ENCODE assay signal across 25 cellular contexts in the genomic region with DNA sequence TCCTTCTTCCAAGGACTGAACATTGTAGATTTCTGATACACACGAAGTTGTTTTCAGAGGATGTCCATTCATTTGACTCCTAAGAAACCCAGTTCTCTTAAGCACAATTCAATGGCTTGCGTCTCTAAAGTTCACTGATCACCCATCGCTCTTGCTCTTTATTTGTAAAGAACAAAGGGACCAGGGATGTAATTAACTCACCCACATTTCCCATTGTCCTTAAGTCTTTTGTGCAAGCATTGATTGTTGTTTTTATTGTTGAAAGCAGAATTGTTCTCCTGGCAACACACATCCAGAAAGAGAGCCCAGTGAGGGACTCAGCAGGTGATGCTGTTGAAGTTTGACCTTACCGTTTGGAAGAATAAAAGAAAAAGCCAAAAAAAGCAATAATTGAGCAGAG. TPM values are rescaled to one million over a fixed set of nuclear protein-coding genes. Genes with fewer than 3 reads are reported as not detected.
DNase-seq lines count a peak whose midpoint lies in the region; ATAC-seq and TF ChIP-seq lines count a peak whose summit lies in the region.
"Had no signal": no experiment of that assay in that cellular context is flagged by ENCODE, and none has a peak within 500 bp of the region (broad histone marks: within the 10 kb centered on the region; RNA-seq: fewer than 3 reads in every experiment).

No MANE protein-coding gene starts in this region.

- H2AFZ ChIP-seq in PC-9 = no peak overlapping the region

- no peaks in the 10 kb centered on the region for H4K20me1 ChIP-seq in PC-9 (ENCODE audit: insufficient read depth)

- no peak overlapping the region for H3K4me3 ChIP-seq in PC-9

- POLR2A ChIA-PET in PC-9 (lab: Charles Lee; ENCODE audit: unreplicated experiment) = no interaction called here

- no peaks in the 10 kb centered on the region for H3K36me3 ChIP-seq in PC-9 (ENCODE audit: low read depth)
- H3K36me3 ChIP-seq: BE2C had no signal

- no TSS peak for BruUV-seq in PC-9 (replicated peaks; lab: Mats Ljungman, UMichigan)

- DNase-seq in NCI-H1105 treated with DMSO at 0.1 percent for 48 hours (lab: John Stamatoyannopoulos, UW) = peak; percentile 15
- DNase-seq in NCI-H1105 (lab: John Stamatoyannopoulos, UW) = no peak
- peak; percentile 31 for DNase-seq in NCI-H345 (lab: John Stamatoyannopoulos, UW)
- DNase-seq in PC-9 = no peak
- peak; percentile 10 for DNase-seq in retina
- DNase-seq in AML-193 (lab: John Stamatoyannopoulos, UW) = no peak
- DNase-seq: BE2C; CD8-positive, alpha-beta memory T cell; DMS53; KBM-7; NCI-H1694; NCI-H510A; NCI-H774; SHP77; T-cell had no signal

- CTCF ChIA-PET in PC-9 (lab: Charles Lee) = no interaction called here

- H3K4me1 ChIP-seq in PC-9 (replicated peaks; ENCODE audit: insufficient read depth) = peaks cover 20% of the 10 kb centered on the region
- H3K4me1 ChIP-seq: BE2C had no signal

- no peaks in the 10 kb centered on the region for H3K27me3 ChIP-seq in PC-9 (ENCODE audit: insufficient read depth, low read depth)
- H3K27me3 ChIP-seq: BE2C had no signal

- peaks cover 6% of the 10 kb centered on the region; the same call in 1 of the 2 replicates for H3F3A ChIP-seq in PC-9 (ENCODE audit: insufficient read depth, low read depth)

- no peaks in the 10 kb centered on the region for H3K79me2 ChIP-seq in PC-9 (ENCODE audit: low read depth)

- intact Hi-C loops in PC-9 (cut with micrococcal nuclease; ENCODE audit: unreplicated experiment) = no loop called here

- no peaks in the 10 kb centered on the region for H3K9me2 ChIP-seq in PC-9 (ENCODE audit: insufficient read depth)

- TF ChIP-seq CTCF in PC-9 (conservative IDR thresholded peaks at IDR 0.05) = no peak

- no peak for ATAC-seq in GM21367 (IDR thresholded peaks at IDR 0.05; ENCODE audit: unreplicated experiment)
- ATAC-seq in GM18520 (IDR thresholded peaks at IDR 0.05; ENCODE audit: unreplicated experiment) = no peak
- ATAC-seq: Panc1, T-cell had no signal

- 0 out of 2 replicates have a peak overlapping the region, but pooled peaks have one; percentile 37 for H3K27ac ChIP-seq in PC-9
- H3K27ac ChIP-seq: 22Rv1, RWPE1 had no signal

- H3K4me2 ChIP-seq in PC-9 = peak overlapping the region; percentile 20

- H3K9me3 ChIP-seq in PC-9 (ENCODE audit: insufficient read depth, low read depth) = no peaks in the 10 kb centered on the region
- H3K9me3 ChIP-seq: BE2C had no signal

RNA-seq across cellular contexts. Expression of gene SPON1, which starts 59.2 kb away (rescaled TPM):
- total RNA-seq in PC-9 (2021) = 0.48 and 0.70 TPM in 2 replicates
- total RNA-seq: G401, HT1080, LHCN-M2, MCF 10A, SK-MEL-5 had no signal

Comparison
In these comparisons a context has a peak if more than half of its experiments do, and no peak if none do; other contexts are left out.
1. DNase-seq: peak in NCI-H1105 treated with DMSO at 0.1 percent for 48 hours (single experiment), NCI-H345 (single experiment) and retina (single experiment); none in NCI-H1105 (single experiment), PC-9 (0 of 2) and AML-193 (0 of 2).